Comparison of ENCODE assay signal across 11 cellular contexts in the genomic region with DNA sequence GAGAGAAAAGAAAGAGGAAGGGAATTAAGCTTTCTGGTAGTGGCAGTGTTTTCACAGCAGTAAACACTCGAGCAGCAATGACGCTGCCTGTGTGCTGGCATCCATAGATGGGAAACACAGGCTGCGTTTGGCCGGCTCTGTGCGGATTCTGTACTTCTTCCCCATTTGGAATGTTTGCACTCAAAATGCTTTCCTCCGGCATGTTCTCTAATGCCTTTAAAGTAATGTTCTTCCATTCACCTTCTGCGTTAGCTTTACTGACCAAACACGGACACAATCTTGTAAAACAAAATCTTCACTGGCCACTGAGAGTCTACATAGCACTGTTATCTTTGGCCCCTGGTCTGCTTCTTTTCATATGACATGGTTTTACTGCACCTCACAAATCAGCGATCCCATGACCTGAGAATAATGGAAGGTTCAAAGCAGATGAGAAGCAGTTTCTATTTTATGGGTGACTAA. TPM values are rescaled to one million over a fixed set of nuclear protein-coding genes. Genes with fewer than 3 reads are reported as not detected.
DNase-seq lines count a peak whose midpoint lies in the region; ATAC-seq and TF ChIP-seq lines count a peak whose summit lies in the region.
"Had no signal": no experiment of that assay in that cellular context is flagged by ENCODE, and none has a peak within 500 bp of the region (broad histone marks: within the 10 kb centered on the region; RNA-seq: fewer than 3 reads in every experiment).

No MANE protein-coding gene starts in this region.

- H3K27ac ChIP-seq in ACC112 (ENCODE audit: low read depth, low read length) = no peak overlapping the region
- H3K27ac ChIP-seq in ascending aorta = peak overlapping the region; percentile 87
- H3K27ac ChIP-seq in breast epithelium = peak overlapping the region in 1 of 2 donors; percentile 15

- H3K27me3 ChIP-seq in ACC112 (ENCODE audit: insufficient read depth, low read length) (no peaks in the 10 kb centered on the region), ascending aorta (no peaks in the 10 kb centered on the region), breast epithelium (no peaks in the 10 kb centered on the region)

- TF ChIP-seq CTCF in ascending aorta (IDR thresholded peaks at IDR 0.05) (no peak), breast epithelium (IDR thresholded peaks at IDR 0.05) (no peak)

- ATAC-seq in left ventricle myocardium superior (peak; percentile 71), HG03571 (IDR thresholded peaks at IDR 0.05; ENCODE audit: unreplicated experiment) (no peak)

- no peaks in the 10 kb centered on the region for H3K79me2 ChIP-seq in ACC112 (ENCODE audit: control insufficient read depth, insufficient read depth, low read length, unreplicated experiment)

- H3K9me3 ChIP-seq in ascending aorta (no peaks in the 10 kb centered on the region), breast epithelium (no peaks in the 10 kb centered on the region)

- no peak for TF ChIP-seq POLR2A in breast epithelium (IDR thresholded peaks at IDR 0.05)

- H3K4me3 ChIP-seq in ACC112 (ENCODE audit: low read depth, low read length) (0 out of 2 replicates have a peak overlapping the region, but pooled peaks have one; percentile 11), ascending aorta (peak overlapping the region; percentile 22 to 53), breast epithelium (no peak overlapping the region)

- intact Hi-C loops in ascending aorta (cut with DNase I) (loop anchor here (10.0 kb wide), 1 partner anchor 302 kb away; no protein-coding TSS in a partner anchor), left ventricle myocardium superior (cut with micrococcal nuclease) (no loop called here), posterior vena cava (cut with DNase I) (loop anchor here (10.0 kb wide), 2 partner anchors 52 to 62 kb away; no protein-coding TSS in a partner anchor), breast epithelium (cut with DNase I; ENCODE audit: low total_unique reads) (no loop called here)

- peaks cover 13% of the 10 kb centered on the region for H3K4me1 ChIP-seq in ACC112 (ENCODE audit: control insufficient read depth, insufficient read depth, low read length, unreplicated experiment)
- peaks cover 5 to 53% of the 10 kb centered on the region in 2 donors for H3K4me1 ChIP-seq in ascending aorta
- H3K4me1 ChIP-seq in breast epithelium = no peaks in the 10 kb centered on the region

- no peaks in the 10 kb centered on the region for H3K36me3 ChIP-seq in ACC112 (ENCODE audit: insufficient read depth, low read length)
- no peaks in the 10 kb centered on the region for H3K36me3 ChIP-seq in ascending aorta
- H3K36me3 ChIP-seq in breast epithelium = no peaks in the 10 kb centered on the region

- DNase-seq in ascending aorta (ENCODE audit: low spot score in 2 of 2) = peak in 1 of 2 donors; percentile 82
- DNase-seq in left ventricle myocardium superior = peak; percentile 57
- DNase-seq in posterior vena cava (ENCODE audit: low spot score) = peak; percentile 84
- no peak for DNase-seq in breast epithelium (ENCODE audit: low spot score in 2 of 2)
- no peak for DNase-seq in CD1c-positive myeloid dendritic cell (ENCODE audit: extremely low spot score)
- no peak for DNase-seq in COR-L47 (lab: John Stamatoyannopoulos, UW)
- DNase-seq: ACHN; activated CD4-positive, CD25-positive, alpha-beta regulatory T cell treated with anti-CD3 and anti-CD28 coated beads, Interleukin-2, amount 50 U/mL, for 72 hours; small intestine had no signal

- no peak overlapping the region for H2AFZ ChIP-seq in ACC112 (ENCODE audit: low read length, unreplicated experiment)

RNA-seq across cellular contexts. Expression of gene DCP1B, which starts 31.4 kb away (rescaled TPM):
- 23.3 TPM for total RNA-seq in ascending aorta
- 1.7 TPM for total RNA-seq in left ventricle myocardium superior
- 10 to 100 TPM; 14.6 to 18.0 TPM for total RNA-seq in posterior vena cava
- 10 to 100 TPM; 12.2 to 20.8 (median 18.0) TPM for total RNA-seq in breast epithelium

RNA-seq across cellular contexts. Expression of gene CACNA2D4, which starts 54.4 kb away (rescaled TPM):
- not detected for total RNA-seq in ascending aorta
- 1.0 TPM for total RNA-seq in left ventricle myocardium superior
- total RNA-seq in posterior vena cava = 1 to 10 TPM; 5.9 to 7.3 TPM
- 10 to 100 TPM in 1 of 3 donors, 1 to 10 TPM in 2; 3.2 to 10.2 (median 3.3) TPM for total RNA-seq in breast epithelium

Comparison
In these comparisons a context has a peak if more than half of its experiments do, and no peak if none do; other contexts are left out.
1. H3K4me3 ChIP-seq: peak in ACC112 (single experiment) and ascending aorta (2 of 2); none in breast epithelium (0 of 3).
2. DNase-seq: peak in left ventricle myocardium superior (single experiment) and posterior vena cava (single experiment); none in breast epithelium (0 of 2), CD1c-positive myeloid dendritic cell (single experiment) and COR-L47 (single experiment).
3. intact Hi-C loops: an anchor here in ascending aorta (10.0 kb wide) and posterior vena cava (10.0 kb wide); none called in left ventricle myocardium superior and breast epithelium.